In the genomic region with DNA sequence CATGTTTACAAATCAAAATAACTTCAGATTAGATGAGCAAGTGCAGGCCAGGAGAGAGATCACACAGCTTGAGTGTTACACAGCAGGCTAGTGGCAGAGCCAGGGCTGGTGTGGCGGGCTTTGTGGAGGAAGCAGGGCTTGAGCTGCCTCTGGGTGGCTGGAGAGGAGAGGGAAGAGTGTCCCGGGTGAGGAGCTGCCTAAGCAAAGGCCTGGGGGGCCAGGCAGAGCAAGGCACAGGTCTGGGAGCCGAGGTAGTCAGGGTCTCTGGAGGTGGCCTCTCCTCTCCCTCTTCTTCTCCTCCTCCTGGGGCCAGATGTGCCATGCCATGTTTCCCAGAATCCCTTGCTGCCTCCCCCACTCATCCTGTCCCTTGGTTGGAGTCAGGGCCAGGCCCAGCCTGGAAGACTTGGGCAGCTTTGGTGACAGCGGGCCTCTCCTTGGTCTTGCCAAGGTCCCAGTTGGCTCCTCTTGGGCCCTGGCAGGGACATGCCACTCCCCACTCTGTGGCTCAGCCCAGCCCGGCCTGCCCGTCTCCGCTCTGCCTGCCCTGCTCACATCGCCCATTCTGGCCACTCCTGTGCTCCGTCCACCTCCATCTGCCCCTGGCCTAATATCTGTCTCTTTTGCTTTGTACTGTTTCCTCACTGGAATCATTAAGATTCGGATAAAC, we compare ENCODE assay signal across 31 cellular contexts.
"Had no signal": no experiment of that assay in that cellular context is flagged by ENCODE, and none has a peak within 500 bp of the region (broad histone marks: within the 10 kb centered on the region; RNA-seq: fewer than 3 reads in every experiment).

No MANE protein-coding gene starts in this region.

- H3K27me3 Mint-ChIP-seq: activated naive CD8-positive, alpha-beta T cell treated with anti-CD3 and anti-CD28 coated beads, Interleukin-2, amount 50 U/mL, for 24 hours had no signal

- H3K9me3 ChIP-seq: esophagus squamous epithelium, testis, vagina had no signal

- H3K27ac Mint-ChIP-seq: activated naive CD4-positive, alpha-beta T cell treated with anti-CD3 and anti-CD28 coated beads, Interleukin-2, amount 50 U/mL, for 24 hours; activated naive CD8-positive, alpha-beta T cell treated with anti-CD3 and anti-CD28 coated beads, Interleukin-2, amount 50 U/mL, for 24 hours; naive B cell; T-helper 1 cell treated with Interleukin-12 subunit alpha and Interleukin-12 subunit beta and Interleukin-4 antibody, amounts not matched to agents 30 μg/mL and 1 μg/mL, for 36 hours had no signal

- ATAC-seq: activated CD4-positive, CD25-positive, alpha-beta regulatory T cell treated with anti-CD3 and anti-CD28 coated beads, Interleukin-2, amount 50 U/mL, for 24 hours; sciatic nerve; stimulated activated naive CD8-positive, alpha-beta T cell treated with anti-CD3 and anti-CD28 coated beads, Interleukin-15, Interleukin-2, amounts not matched to agents 100 U/mL and 50 U/mL, for 24 hours had no signal

- H3K36me3 Mint-ChIP-seq: activated naive CD4-positive, alpha-beta T cell treated with anti-CD3 and anti-CD28 coated beads, Interleukin-2, amount 50 U/mL, for 24 hours; naive B cell had no signal

- H3K4me1 Mint-ChIP-seq: activated naive CD4-positive, alpha-beta T cell treated with anti-CD3 and anti-CD28 coated beads, Interleukin-2, amount 50 U/mL, for 24 hours; activated naive CD8-positive, alpha-beta T cell treated with anti-CD3 and anti-CD28 coated beads, Interleukin-2, amount 50 U/mL, for 24 hours; mesothelial cell of epicardium; naive B cell had no signal

- H3K27ac ChIP-seq: epithelial cell of prostate, esophagus squamous epithelium, skin epidermis, testis, vagina, VCaP had no signal

- FAIRE-seq: colon, endometrium, islet of Langerhans, TTC549 had no signal

- H3K4me3 ChIP-seq: esophagus squamous epithelium, skin epidermis, testis, vagina had no signal

- DNase-seq: activated CD4-positive, alpha-beta T cell treated with anti-CD3 and anti-CD28 coated beads for 48 hours; activated CD4-positive, alpha-beta T cell treated with anti-CD3 and anti-CD28 coated beads, Interleukin-2, amount 50 U/mL, for 48 hours; activated CD8-positive, alpha-beta memory T cell treated with anti-CD3 and anti-CD28 coated beads for 24 hours; activated gamma-delta T cell treated with Interleukin-2 at 50 U/mL for 16 hours; activated naive CD8-positive, alpha-beta T cell treated with anti-CD3 and anti-CD28 coated beads, Interleukin-2, amount 50 U/mL, for 24 hours; amygdala; dermis blood vessel endothelial cell; effector CD8-positive, alpha-beta T cell; esophagus squamous epithelium; foreskin melanocyte; mammary epithelial cell; naive B cell; stimulated activated CD4-positive, alpha-beta T cell treated with anti-CD3 and anti-CD28 coated beads, Interleukin-12 subunit alpha, Interleukin-12 subunit beta, amount 100 ng/mL, for 4 hours; stimulated activated CD4-positive, alpha-beta T cell treated with anti-CD3 and anti-CD28 coated beads, Interleukin-4, amount 100 ng/mL, for 1 hour; stimulated activated naive CD8-positive, alpha-beta T cell treated with anti-CD3 and anti-CD28 coated beads, Interleukin-15, Interleukin-2, amounts not matched to agents 100 U/mL and 50 U/mL, for 24 hours; T-helper 9 cell; testis; trophoblast cell had no signal

- H3K9me3 Mint-ChIP-seq: activated naive CD4-positive, alpha-beta T cell treated with anti-CD3 and anti-CD28 coated beads, Interleukin-2, amount 50 U/mL, for 24 hours; activated naive CD8-positive, alpha-beta T cell treated with anti-CD3 and anti-CD28 coated beads, Interleukin-2, amount 50 U/mL, for 24 hours; mesothelial cell of epicardium; T-helper 1 cell treated with Interleukin-12 subunit alpha and Interleukin-12 subunit beta and Interleukin-4 antibody, amounts not matched to agents 30 μg/mL and 1 μg/mL, for 36 hours had no signal

- H3K4me3 Mint-ChIP-seq: activated naive CD4-positive, alpha-beta T cell treated with anti-CD3 and anti-CD28 coated beads, Interleukin-2, amount 50 U/mL, for 24 hours; activated naive CD8-positive, alpha-beta T cell treated with anti-CD3 and anti-CD28 coated beads, Interleukin-2, amount 50 U/mL, for 24 hours; mesothelial cell of epicardium; naive B cell; T-helper 1 cell treated with Interleukin-12 subunit alpha and Interleukin-12 subunit beta and Interleukin-4 antibody, amounts not matched to agents 30 μg/mL and 1 μg/mL, for 36 hours had no signal

- H3K4me1 ChIP-seq: esophagus squamous epithelium, testis, vagina had no signal
